ENCODE assay signal across 17 cellular contexts in the genomic region with DNA sequence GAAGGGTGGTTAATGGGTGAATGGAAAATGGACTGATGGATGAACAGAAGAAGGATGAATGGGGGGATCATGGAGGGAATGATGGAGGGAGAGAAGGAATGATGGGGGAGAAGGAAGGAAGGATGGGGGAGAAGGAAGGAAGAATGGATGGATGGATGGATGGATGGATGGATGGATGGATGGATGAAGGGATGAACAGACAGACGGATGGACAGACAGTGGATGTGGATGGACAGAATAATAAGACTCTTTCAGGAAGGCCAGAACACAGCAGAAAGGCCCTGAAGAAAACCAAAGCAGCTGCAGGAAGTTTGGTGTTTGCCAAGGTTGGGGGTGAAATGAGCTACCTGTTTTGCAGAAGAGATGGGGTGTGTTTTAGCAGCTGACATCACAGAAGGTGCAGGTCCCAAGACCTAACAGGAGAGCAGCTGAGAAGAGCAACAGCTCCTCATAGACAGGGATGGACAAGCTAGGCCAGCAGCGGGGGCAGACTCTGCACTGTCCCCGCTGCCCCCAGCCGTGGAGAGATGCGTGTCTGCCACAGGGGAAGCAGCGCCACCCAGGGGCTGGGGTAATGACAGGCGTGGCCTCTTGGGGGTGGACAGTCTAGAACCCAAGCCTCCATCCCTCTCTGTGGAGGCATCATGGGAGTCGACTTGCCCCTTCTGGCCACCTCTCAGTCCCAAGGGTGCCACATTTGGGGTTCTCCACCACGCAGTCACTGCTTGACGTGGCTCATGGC. TPM values are rescaled to one million over a fixed set of nuclear protein-coding genes. Genes with fewer than 3 reads are reported as not detected.
DNase-seq lines count a peak whose midpoint lies in the region; ATAC-seq, FAIRE-seq and TF ChIP-seq lines count a peak whose summit lies in the region.
"Had no signal": no experiment of that assay in that cellular context is flagged by ENCODE, and none has a peak within 500 bp of the region (broad histone marks: within the 10 kb centered on the region; RNA-seq: fewer than 3 reads in every experiment).

No MANE protein-coding gene starts in this region.

- DNase-seq in Right ventricle myocardium superior (peak; percentile 20), left ventricle myocardium inferior (no peak), kidney (peak; percentile 39), aorta (peak; percentile 40 to 41), SHP77 treated with DMSO at 0.1 percent for 48 hours (lab: John Stamatoyannopoulos, UW) (no peak), GM19240 (ENCODE audit: insufficient read length, low spot score) (no peak), D341Med (ENCODE audit: low spot score) (no peak)
- DNase-seq in activated CD8-positive, alpha-beta memory T cell treated with anti-CD3 and anti-CD28 coated beads, Interleukin-2, amount 50 U/mL, for 4 hours, result peak; percentile 15
- DNase-seq: AML-193, NCI-H1092 treated with DMSO at 0.1 percent for 48 hours, NCI-H526 had no signal

- H3K9me3 ChIP-seq in left ventricle myocardium inferior (replicated peaks), result no peaks in the 10 kb centered on the region
- no peaks in the 10 kb centered on the region for H3K9me3 ChIP-seq in kidney (ENCODE audit: control insufficient read depth in 1 of 2, low read length in 2 of 2)
- no peaks in the 10 kb centered on the region for H3K9me3 ChIP-seq in aorta (ENCODE audit: control insufficient read depth, low read length)
- H3K9me3 ChIP-seq: ovary had no signal

- no peak for ATAC-seq in Right ventricle myocardium superior (ENCODE audit: poor library complexity)
- ATAC-seq in aorta (ENCODE audit: low FRiP score), result peak; percentile 3

- H3K9ac ChIP-seq in kidney (ENCODE audit: low read length in 2 of 2), result no peak overlapping the region

- H3K27me3 ChIP-seq in left ventricle myocardium inferior (ENCODE audit: low read depth) (peaks cover 6% of the 10 kb centered on the region), aorta (ENCODE audit: control insufficient read depth in 1 of 2, insufficient read depth in 2 of 2, low read length in 1 of 2) (no peaks in the 10 kb centered on the region)
- H3K27me3 ChIP-seq: ovary had no signal

- 87% methylated on average over 10 of the region's 10 CpGs for WGBS in aorta, 2 donors

- no peak for FAIRE-seq in kidney (lab: Jason Lieb, UNC)
- FAIRE-seq: bronchial epithelial cell, GM18507, TTC549 had no signal

- TF ChIP-seq CTCF in left ventricle myocardium inferior (IDR thresholded peaks at IDR 0.05; ENCODE audit: borderline replicate concordance), result no peak
- no peak for TF ChIP-seq CTCF in kidney (IDR thresholded peaks at IDR 0.05; ENCODE audit: borderline replicate concordance, extremely low read depth, insufficient read depth)

- no peaks in the 10 kb centered on the region for H3K36me3 ChIP-seq in left ventricle myocardium inferior
- no peaks in the 10 kb centered on the region for H3K36me3 ChIP-seq in kidney (ENCODE audit: control insufficient read depth in 1 of 2, insufficient read depth in 2 of 2, low read length in 2 of 2)
- no peaks in the 10 kb centered on the region for H3K36me3 ChIP-seq in aorta (ENCODE audit: control insufficient read depth in 1 of 2, insufficient read depth in 2 of 2, low read length in 1 of 2)
- H3K36me3 ChIP-seq: ovary had no signal

- H3K4me3 ChIP-seq in left ventricle myocardium inferior, result no peak overlapping the region
- no peak overlapping the region for H3K4me3 ChIP-seq in kidney (ENCODE audit: low read length in 2 of 2)
- H3K4me3 ChIP-seq in aorta (ENCODE audit: low read length in 2 of 2), result no peak overlapping the region
- H3K4me3 ChIP-seq: lung, ovary had no signal

- intact Hi-C loops in Right ventricle myocardium superior (cut with DNase I), result no loop called here
- intact Hi-C loops in left ventricle myocardium inferior (cut with micrococcal nuclease), result no loop called here
- intact Hi-C loops in kidney (cut with DNase I), result no loop called here
- intact Hi-C loops in aorta (cut with DNase I), result no loop called here

- peaks cover 14% of the 10 kb centered on the region for H3K4me1 ChIP-seq in left ventricle myocardium inferior
- H3K4me1 ChIP-seq in kidney (ENCODE audit: control insufficient read depth in 1 of 2, insufficient read depth in 1 of 2, low read depth in 1 of 2, low read length in 2 of 2), result peaks cover 8 to 16% of the 10 kb centered on the region in 2 donors
- H3K4me1 ChIP-seq in aorta (ENCODE audit: control insufficient read depth in 1 of 2, insufficient read depth in 2 of 2, low read length in 2 of 2), result no peaks in the 10 kb centered on the region

- H3K27ac ChIP-seq in left ventricle myocardium inferior (replicated peaks) (no peak overlapping the region), kidney (ENCODE audit: low read depth in 2 of 2, low read length in 2 of 2) (no peak overlapping the region), aorta (ENCODE audit: low read depth in 1 of 2, low read length in 2 of 2) (no peak overlapping the region)
- H3K27ac ChIP-seq: ovary, RWPE1 had no signal

RNA-seq across cellular contexts. Expression of a gene that starts 17.9 kb away (rescaled TPM):
- 1.5 TPM for total RNA-seq in Right ventricle myocardium superior
- 1.3 TPM for total RNA-seq in left ventricle myocardium inferior
- 8.0 TPM for total RNA-seq in kidney
- 3.2 TPM for polyA plus RNA-seq in kidney (ENCODE audit: insufficient read depth, low read depth, low replicate concordance)
- total RNA-seq in aorta, result 1 to 10 TPM; 2.4 to 7.0 TPM
- polyA plus RNA-seq in aorta, result 10 to 100 TPM in 1 of 2 donors, 1 to 10 TPM in 1; 3.1 to 11.9 TPM

RNA-seq across cellular contexts. Expression of a gene that starts 20.4 kb away (rescaled TPM):
- total RNA-seq in Right ventricle myocardium superior (0.75 TPM), left ventricle myocardium inferior (0.99 TPM), kidney (7.6 TPM), aorta (1 to 10 TPM; 2.0 to 4.5 TPM)
- polyA plus RNA-seq in kidney (ENCODE audit: insufficient read depth, low read depth, low replicate concordance) (0.32 TPM), aorta (1 to 10 TPM in 1 of 2 donors, under 1 TPM in 1; 0.23 to 1.3 TPM)
- total RNA-seq: bronchial epithelial cell had no signal

RNA-seq across cellular contexts. Expression of a gene that starts 42.2 kb away (rescaled TPM):
- total RNA-seq in Right ventricle myocardium superior (not detected), left ventricle myocardium inferior (not detected), kidney (0.13 TPM), aorta (not detected)
- polyA plus RNA-seq in kidney (ENCODE audit: insufficient read depth, low read depth, low replicate concordance) (0.56 TPM), aorta (not detected)
- total RNA-seq: bronchial epithelial cell had no signal

Comparison
In these comparisons a context has a peak if more than half of its experiments do, and no peak if none do; other contexts are left out.
1. DNase-seq: peak in Right ventricle myocardium superior (single experiment), activated CD8-positive, alpha-beta memory T cell treated with anti-CD3 and anti-CD28 coated beads, Interleukin-2, amount 50 U/mL, for 4 hours (single experiment), kidney (single experiment) and aorta (2 of 2); none in left ventricle myocardium inferior (single experiment), SHP77 treated with DMSO at 0.1 percent for 48 hours (single experiment), GM19240 (single experiment) and D341Med (single experiment).